In genomic region chr14:23468704-23469126, GRCh38 we compare ENCODE assay signal across 8 cellular contexts. TPM values are rescaled to one million over a fixed set of nuclear protein-coding genes. Genes with fewer than 3 reads are reported as not detected.
DNase-seq lines count a peak whose midpoint lies in the region; ATAC-seq and TF ChIP-seq lines count a peak whose summit lies in the region.

No MANE protein-coding gene starts in this region.

- no peak for TF ChIP-seq POLR2A in adrenal gland (IDR thresholded peaks at IDR 0.05)
- no peak for TF ChIP-seq POLR2A in testis (IDR thresholded peaks at IDR 0.05)

- peak overlapping the region in 3 of 5 donors; percentile 36 to 78 (median 72) for H3K27ac ChIP-seq in adrenal gland
- peak overlapping the region; percentile 61 for H3K27ac ChIP-seq in iPS-20b (ENCODE audit: low read length)
- H3K27ac ChIP-seq in testis, result peak overlapping the region; percentile 48 to 87

- intact Hi-C loops in adrenal gland (cut with DNase I) (loop anchor here in 1 of 2 donors (10.0 kb wide), 1 partner anchor 124 kb away; no protein-coding TSS in a partner anchor), testis (cut with DNase I; ENCODE audit: low total_unique reads) (no loop called here)

- H3K9ac ChIP-seq in iPS-20b (ENCODE audit: low read depth, low read length), result peak overlapping the region; percentile 73; the same call in 1 of the 2 replicates

- no peaks in the 10 kb centered on the region for H3K9me3 ChIP-seq in adrenal gland (replicated peaks in 1 of 3)
- H3K9me3 ChIP-seq in iPS-20b (ENCODE audit: insufficient read depth, low read depth, low read length), result no peaks in the 10 kb centered on the region
- no peaks in the 10 kb centered on the region for H3K9me3 ChIP-seq in testis

- DNase-seq in DMS153 (lab: John Stamatoyannopoulos, UW), result peak; percentile 48
- no peak for DNase-seq in DMS153 treated with DMSO at 0.1 percent for 48 hours (lab: John Stamatoyannopoulos, UW; ENCODE audit: unreplicated experiment)
- no peak for DNase-seq in adrenal gland
- no peak for DNase-seq in testis
- DNase-seq in HK-2 (ENCODE audit: unreplicated experiment), result no peak

- 68 to 80% (median 77%) methylated on average over 15 of the region's 15 CpGs for WGBS in adrenal gland, 4 donors
- 48 to 57% methylated on average over 15 of the region's 15 CpGs for WGBS in testis, 2 donors

- H3K27me3 ChIP-seq in adrenal gland (no peaks in the 10 kb centered on the region), iPS-20b (ENCODE audit: insufficient read depth, low read length) (no peaks in the 10 kb centered on the region), testis (no peaks in the 10 kb centered on the region)

- no peak for ATAC-seq in activated CD4-positive, CD25-positive, alpha-beta regulatory T cell treated with anti-CD3 and anti-CD28 coated beads, Interleukin-2, amount 50 U/mL, for 24 hours
- no peak for ATAC-seq in HG03378 (IDR thresholded peaks at IDR 0.05; ENCODE audit: unreplicated experiment)

- TF ChIP-seq CTCF in adrenal gland (IDR thresholded peaks at IDR 0.05) (no peak), testis (IDR thresholded peaks at IDR 0.05) (no peak)

- peak overlapping the region in 2 of 4 donors; percentile 17 to 50 for H3K4me3 ChIP-seq in adrenal gland
- peak overlapping the region; percentile 62 for H3K4me3 ChIP-seq in iPS-20b (ENCODE audit: low read length)
- peak overlapping the region; percentile 39 to 98 for H3K4me3 ChIP-seq in testis

- H3K4me1 ChIP-seq in adrenal gland (replicated peaks in 1 of 2) (peaks cover 3 to 7% of the 10 kb centered on the region in 2 donors), iPS-20b (ENCODE audit: insufficient read depth, low read length) (no peaks in the 10 kb centered on the region), testis (peaks cover 22% of the 10 kb centered on the region)

- H3K36me3 ChIP-seq in adrenal gland (replicated peaks in 1 of 2) (peaks cover 0 to 29% of the 10 kb centered on the region in 2 donors), iPS-20b (ENCODE audit: insufficient read depth, low read depth, low read length) (peaks cover 29% of the 10 kb centered on the region), testis (ENCODE audit: low read depth, missing control alignments) (no peaks in the 10 kb centered on the region)

RNA-seq across cellular contexts. Expression of gene NGDN, which starts 0.8 kb away (rescaled TPM):
- total RNA-seq in adrenal gland (10 to 100 TPM; 24.4 to 43.1 (median 32.9) TPM), testis (10 to 100 TPM; 47.5 to 48.7 TPM)
- polyA plus RNA-seq in adrenal gland (10 to 100 TPM; 32.1 to 57.8 (median 40.5) TPM), testis (ENCODE audit: insufficient read depth, low read depth, low replicate concordance) (57.9 TPM)

RNA-seq across cellular contexts. Expression of gene MYH7, which starts 33.3 kb away (rescaled TPM):
- 1 to 10 TPM in 2 of 8 donors, under 1 TPM in 2, not detected in 4; 0.28 to 7.1 (median 1.1) TPM for total RNA-seq in adrenal gland
- polyA plus RNA-seq in adrenal gland, result 1 to 10 TPM in 1 of 3 donors, under 1 TPM in 2; 0.11 to 4.3 (median 0.47) TPM
- total RNA-seq in testis, result 1 to 10 TPM in 1 of 2 donors, under 1 TPM in 1; 0.87 to 1.3 TPM
- polyA plus RNA-seq in testis (ENCODE audit: insufficient read depth, low read depth, low replicate concordance), result 51.3 TPM
